In the genomic region with DNA sequence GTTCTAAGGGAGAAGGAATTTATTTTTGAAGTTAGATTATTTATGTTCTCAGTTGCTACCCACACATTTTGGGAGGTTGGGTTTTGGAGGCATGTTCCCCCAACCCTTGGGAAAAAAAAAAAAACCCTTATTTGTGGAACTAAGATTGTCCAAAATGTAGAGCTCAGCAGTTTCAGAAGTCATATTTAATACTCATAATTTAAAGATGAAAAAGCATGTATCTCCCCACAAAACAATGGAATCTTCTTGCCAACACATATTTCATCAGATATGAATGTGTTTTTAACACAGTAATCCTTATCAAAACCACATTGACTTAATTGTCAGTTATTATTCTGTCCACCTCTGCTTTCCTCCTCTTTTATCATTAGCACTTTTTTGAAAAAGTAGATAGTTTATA, we compare ENCODE assay signal across 13 cellular contexts.
"Had no signal": no experiment of that assay in that cellular context is flagged by ENCODE, and none has a peak within 500 bp of the region (broad histone marks: within the 10 kb centered on the region; RNA-seq: fewer than 3 reads in every experiment).

No MANE protein-coding gene starts in this region.

- H3K4me3 Mint-ChIP-seq: activated B cell treated with CpG ODN at 0.5 μM for 24 hours, brain, naive B cell, T-helper 17 cell, type B pancreatic cell had no signal

- H3K27me3 ChIP-seq: right lobe of liver had no signal

- H3K36me3 ChIP-seq: right lobe of liver had no signal

- H3K9me3 Mint-ChIP-seq: activated B cell treated with CpG ODN at 0.5 μM for 24 hours, brain, type B pancreatic cell had no signal

- H3K27ac Mint-ChIP-seq: activated B cell treated with CpG ODN at 0.5 μM for 24 hours, naive B cell, T-helper 17 cell, type B pancreatic cell had no signal

- H3K4me3 ChIP-seq: psoas muscle, right lobe of liver had no signal

- H3K4me1 Mint-ChIP-seq: activated B cell treated with CpG ODN at 0.5 μM for 24 hours, brain, naive B cell, T-helper 17 cell had no signal

- ATAC-seq: psoas muscle, right lobe of liver, T-helper 17 cell had no signal

- H3K27me3 Mint-ChIP-seq: brain, type B pancreatic cell had no signal

- H3K27ac ChIP-seq: psoas muscle, right lobe of liver had no signal

- H3K9me3 ChIP-seq: psoas muscle, right lobe of liver had no signal

- H3K4me1 ChIP-seq: psoas muscle, right lobe of liver had no signal

- DNase-seq: activated B cell treated with CpG ODN at 0.5 μM for 24 hours; activated CD4-positive, alpha-beta T cell treated with anti-CD3 and anti-CD28 coated beads, Interleukin-2, amount 50 U/mL, for 1 hour; activated naive CD4-positive, alpha-beta T cell treated with anti-CD3 and anti-CD28 coated beads, Interleukin-2, amount 50 U/mL, for 16 hours; hypothalamus; midbrain; naive B cell; nucleus accumbens; psoas muscle; right lobe of liver; stimulated activated naive CD4-positive, alpha-beta T cell treated with Interleukin-2 at 50 U/mL for 16 hours; T-helper 17 cell had no signal

- H3K36me3 Mint-ChIP-seq: brain, naive B cell, type B pancreatic cell had no signal
